In genomic region chr16:85461814-85462404, GRCh38 we compare ENCODE assay signal across 2 cellular contexts.
TF ChIP-seq lines count a peak whose summit lies in the region.

No MANE protein-coding gene starts in this region.

TF ChIP-seq in IMR-90, 13 proteins besides CTCF, POLR2A, EP300 and RAD21 (continued from another document):
- 0 out of 2 replicates have a peak, but pooled peaks have one; percentile 7 for TF ChIP-seq MAZ (IDR thresholded peaks at IDR 0.05; ENCODE audit: borderline replicate concordance, low read depth, low read length)

TF ChIP-seq in WTC11, 78 proteins besides CTCF, POLR2A, EP300 and RAD21 (continued from another document):
- TF ChIP-seq, protein P1, sequence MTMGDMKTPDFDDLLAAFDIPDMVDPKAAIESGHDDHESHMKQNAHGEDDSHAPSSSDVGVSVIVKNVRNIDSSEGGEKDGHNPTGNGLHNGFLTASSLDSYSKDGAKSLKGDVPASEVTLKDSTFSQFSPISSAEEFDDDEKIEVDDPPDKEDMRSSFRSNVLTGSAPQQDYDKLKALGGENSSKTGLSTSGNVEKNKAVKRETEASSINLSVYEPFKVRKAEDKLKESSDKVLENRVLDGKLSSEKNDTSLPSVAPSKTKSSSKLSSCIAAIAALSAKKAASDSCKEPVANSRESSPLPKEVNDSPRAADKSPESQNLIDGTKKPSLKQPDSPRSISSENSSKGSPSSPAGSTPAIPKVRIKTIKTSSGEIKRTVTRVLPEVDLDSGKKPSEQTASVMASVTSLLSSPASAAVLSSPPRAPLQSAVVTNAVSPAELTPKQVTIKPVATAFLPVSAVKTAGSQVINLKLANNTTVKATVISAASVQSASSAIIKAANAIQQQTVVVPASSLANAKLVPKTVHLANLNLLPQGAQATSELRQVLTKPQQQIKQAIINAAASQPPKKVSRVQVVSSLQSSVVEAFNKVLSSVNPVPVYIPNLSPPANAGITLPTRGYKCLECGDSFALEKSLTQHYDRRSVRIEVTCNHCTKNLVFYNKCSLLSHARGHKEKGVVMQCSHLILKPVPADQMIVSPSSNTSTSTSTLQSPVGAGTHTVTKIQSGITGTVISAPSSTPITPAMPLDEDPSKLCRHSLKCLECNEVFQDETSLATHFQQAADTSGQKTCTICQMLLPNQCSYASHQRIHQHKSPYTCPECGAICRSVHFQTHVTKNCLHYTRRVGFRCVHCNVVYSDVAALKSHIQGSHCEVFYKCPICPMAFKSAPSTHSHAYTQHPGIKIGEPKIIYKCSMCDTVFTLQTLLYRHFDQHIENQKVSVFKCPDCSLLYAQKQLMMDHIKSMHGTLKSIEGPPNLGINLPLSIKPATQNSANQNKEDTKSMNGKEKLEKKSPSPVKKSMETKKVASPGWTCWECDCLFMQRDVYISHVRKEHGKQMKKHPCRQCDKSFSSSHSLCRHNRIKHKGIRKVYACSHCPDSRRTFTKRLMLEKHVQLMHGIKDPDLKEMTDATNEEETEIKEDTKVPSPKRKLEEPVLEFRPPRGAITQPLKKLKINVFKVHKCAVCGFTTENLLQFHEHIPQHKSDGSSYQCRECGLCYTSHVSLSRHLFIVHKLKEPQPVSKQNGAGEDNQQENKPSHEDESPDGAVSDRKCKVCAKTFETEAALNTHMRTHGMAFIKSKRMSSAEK (CRISPR knock-in tag; IDR thresholded peaks at IDR 0.05; ENCODE audit: borderline replicate concordance), result no peak
- TF ChIP-seq ZBTB43 (CRISPR knock-in tag; IDR thresholded peaks at IDR 0.05), result no peak
- no peak for TF ChIP-seq SP1 (CRISPR knock-in tag; conservative IDR thresholded peaks at IDR 0.05)
- TF ChIP-seq, protein P2, sequence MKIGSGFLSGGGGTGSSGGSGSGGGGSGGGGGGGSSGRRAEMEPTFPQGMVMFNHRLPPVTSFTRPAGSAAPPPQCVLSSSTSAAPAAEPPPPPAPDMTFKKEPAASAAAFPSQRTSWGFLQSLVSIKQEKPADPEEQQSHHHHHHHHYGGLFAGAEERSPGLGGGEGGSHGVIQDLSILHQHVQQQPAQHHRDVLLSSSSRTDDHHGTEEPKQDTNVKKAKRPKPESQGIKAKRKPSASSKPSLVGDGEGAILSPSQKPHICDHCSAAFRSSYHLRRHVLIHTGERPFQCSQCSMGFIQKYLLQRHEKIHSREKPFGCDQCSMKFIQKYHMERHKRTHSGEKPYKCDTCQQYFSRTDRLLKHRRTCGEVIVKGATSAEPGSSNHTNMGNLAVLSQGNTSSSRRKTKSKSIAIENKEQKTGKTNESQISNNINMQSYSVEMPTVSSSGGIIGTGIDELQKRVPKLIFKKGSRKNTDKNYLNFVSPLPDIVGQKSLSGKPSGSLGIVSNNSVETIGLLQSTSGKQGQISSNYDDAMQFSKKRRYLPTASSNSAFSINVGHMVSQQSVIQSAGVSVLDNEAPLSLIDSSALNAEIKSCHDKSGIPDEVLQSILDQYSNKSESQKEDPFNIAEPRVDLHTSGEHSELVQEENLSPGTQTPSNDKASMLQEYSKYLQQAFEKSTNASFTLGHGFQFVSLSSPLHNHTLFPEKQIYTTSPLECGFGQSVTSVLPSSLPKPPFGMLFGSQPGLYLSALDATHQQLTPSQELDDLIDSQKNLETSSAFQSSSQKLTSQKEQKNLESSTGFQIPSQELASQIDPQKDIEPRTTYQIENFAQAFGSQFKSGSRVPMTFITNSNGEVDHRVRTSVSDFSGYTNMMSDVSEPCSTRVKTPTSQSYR (CRISPR knock-in tag; IDR thresholded peaks at IDR 0.05), result no peak
- TF ChIP-seq OVOL2 (CRISPR knock-in tag; IDR thresholded peaks at IDR 0.05; ENCODE audit: borderline replicate concordance), result no peak
- TF ChIP-seq FOXP1 (CRISPR knock-in tag; IDR thresholded peaks at IDR 0.05; ENCODE audit: borderline replicate concordance), result no peak
- no peak for TF ChIP-seq FOXK1 (CRISPR knock-in tag; IDR thresholded peaks at IDR 0.05)
- TF ChIP-seq RELA (CRISPR knock-in tag; IDR thresholded peaks at IDR 0.05; ENCODE audit: borderline replicate concordance), result no peak
- TF ChIP-seq IRF2 (CRISPR knock-in tag; IDR thresholded peaks at IDR 0.05; ENCODE audit: borderline replicate concordance, low read depth), result no peak
